ENCODE assay signal across 16 cellular contexts in the genomic region with DNA sequence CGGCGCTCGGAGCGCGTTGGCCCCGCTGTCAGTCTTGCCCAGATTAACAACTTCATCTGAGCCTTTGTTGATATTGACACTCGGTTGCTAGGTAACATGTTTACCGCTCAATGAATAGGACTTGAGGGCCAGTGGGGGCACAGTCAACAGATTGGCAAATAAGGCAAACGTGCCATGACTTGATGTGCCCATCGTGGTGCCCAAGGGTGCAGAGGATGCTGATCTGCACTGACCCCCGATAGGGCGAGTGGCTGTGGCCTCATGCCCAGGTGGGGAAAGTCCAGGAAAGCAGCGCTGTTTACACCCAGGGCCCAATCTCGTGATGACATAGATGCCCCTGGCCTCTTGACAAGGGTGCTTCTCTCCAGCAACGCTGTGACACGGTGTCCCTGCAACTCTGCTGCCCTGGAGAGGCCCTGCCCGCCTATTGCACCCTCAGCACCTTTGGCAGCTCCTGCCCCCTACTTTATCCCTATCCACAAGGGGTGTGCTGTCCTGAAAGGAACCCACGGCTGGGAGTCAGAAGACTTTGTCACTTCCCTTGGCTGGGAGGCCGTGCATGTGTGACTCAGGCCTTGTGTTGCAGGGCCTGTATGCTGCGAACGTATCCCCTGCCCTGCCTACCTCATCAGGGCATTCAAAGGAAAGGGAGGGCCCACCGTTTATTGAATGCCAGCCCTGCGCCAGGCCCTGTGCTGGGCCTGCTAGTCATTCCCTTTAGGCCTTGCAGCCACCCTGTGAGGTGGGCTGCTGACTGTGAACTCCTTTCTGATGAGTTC.
A peak's percentile ranks its signal among the peaks of the same experiment; 100 is the strongest.
DNase-seq lines count a peak whose midpoint lies in the region; ATAC-seq and TF ChIP-seq lines count a peak whose summit lies in the region.
"Had no signal": no experiment of that assay in that cellular context is flagged by ENCODE, and none has a peak within 500 bp of the region (broad histone marks: within the 10 kb centered on the region; RNA-seq: fewer than 3 reads in every experiment).

No MANE protein-coding gene starts in this region.

- no peak overlapping the region for H2BK15ac ChIP-seq in mesendoderm (replicated peaks; ENCODE audit: low read depth)

- H3K27ac ChIP-seq in mesendoderm (ENCODE audit: low read depth, low read length) (no peak overlapping the region), hepatocyte (no peak overlapping the region), esophagus muscularis mucosa (replicated peaks in 1 of 4) (no peak overlapping the region)
- H3K27ac ChIP-seq: lower lobe of right lung, parathyroid adenoma had no signal

- no peaks in the 10 kb centered on the region for H3K36me3 ChIP-seq in mesendoderm (ENCODE audit: control insufficient read depth, insufficient read depth, low read length)
- H3K36me3 ChIP-seq in hepatocyte (replicated peaks; ENCODE audit: insufficient read depth, low read depth), result no peaks in the 10 kb centered on the region
- no peaks in the 10 kb centered on the region for H3K36me3 ChIP-seq in esophagus muscularis mucosa
- H3K36me3 ChIP-seq: lower lobe of right lung had no signal

- TF ChIP-seq CTCF in hepatocyte (IDR thresholded peaks at IDR 0.05; ENCODE audit: poor library complexity), result no peak
- TF ChIP-seq CTCF in esophagus muscularis mucosa (IDR thresholded peaks at IDR 0.05), result no peak

- DNase-seq in DMS153 (lab: John Stamatoyannopoulos, UW) (peak; percentile 74), HT1080 (ENCODE audit: low read depth) (peak; percentile 83), mesendoderm (peak; percentile 66), hepatocyte (ENCODE audit: low spot score) (no peak), esophagus muscularis mucosa (ENCODE audit: extremely low spot score) (no peak)
- DNase-seq: activated naive CD8-positive, alpha-beta T cell treated with anti-CD3 and anti-CD28 coated beads, Interleukin-2, amount 10 ng/mL, durations not matched to agents 7 days and 5 days; CD4-positive, alpha-beta memory T cell; GOT3; lower lobe of right lung; NCI-H2029; SHP77; stimulated activated CD4-positive, alpha-beta T cell treated with anti-CD3 and anti-CD28 coated beads, Interleukin-4, amount 100 ng/mL, for 24 hours had no signal

- H3K18ac ChIP-seq in mesendoderm (ENCODE audit: low read length), result no peak overlapping the region

- H3K4ac ChIP-seq in mesendoderm (ENCODE audit: low read depth, low read length), result no peak overlapping the region

- no peak overlapping the region for H3K4me3 ChIP-seq in mesendoderm (ENCODE audit: low read length)
- H3K4me3 ChIP-seq in hepatocyte, result no peak overlapping the region
- no peak overlapping the region for H3K4me3 ChIP-seq in esophagus muscularis mucosa
- H3K4me3 ChIP-seq: lower lobe of right lung had no signal

- no peak overlapping the region for H4K5ac ChIP-seq in mesendoderm (ENCODE audit: low read length)

- H3K4me1 ChIP-seq in mesendoderm (ENCODE audit: control insufficient read depth, low read depth, low read length) (no peaks in the 10 kb centered on the region), hepatocyte (ENCODE audit: insufficient read depth) (no peaks in the 10 kb centered on the region), esophagus muscularis mucosa (peaks cover 0 to 6% (median 2%) of the 10 kb centered on the region in 4 donors)
- H3K4me1 ChIP-seq: lower lobe of right lung, parathyroid adenoma had no signal

- WGBS in mesendoderm (ENCODE audit: extremely low coverage, insufficient coverage, low lambda C conversion rate), result no CpG with 5 or more reads among the region's 23 CpGs
- 82% methylated on average over 23 of the region's 23 CpGs for WGBS in hepatocyte (ENCODE audit: low lambda C conversion rate, missing lambda C conversion rate)
- 80% methylated on average over 21 of the region's 23 CpGs for WGBS in esophagus muscularis mucosa

- intact Hi-C loops in esophagus muscularis mucosa (cut with DNase I), result no loop called here

- no peak overlapping the region for H3K9ac ChIP-seq in mesendoderm (ENCODE audit: low read length)
- H3K9ac ChIP-seq: parathyroid adenoma had no signal

- H3K79me2 ChIP-seq in mesendoderm (ENCODE audit: control insufficient read depth, insufficient read depth, low read length) (no peaks in the 10 kb centered on the region), hepatocyte (no peaks in the 10 kb centered on the region)
- H3K79me2 ChIP-seq: parathyroid adenoma had no signal

- no peak for TF ChIP-seq POLR2A in esophagus muscularis mucosa (IDR thresholded peaks at IDR 0.05; ENCODE audit: low read depth)

- H4K8ac ChIP-seq in mesendoderm (ENCODE audit: low read depth, low read length), result no peak overlapping the region

- H2AK5ac ChIP-seq in mesendoderm (ENCODE audit: low read length), result no peak overlapping the region

- H3K4me2 ChIP-seq in mesendoderm (ENCODE audit: low read length) (no peak overlapping the region), hepatocyte (no peak overlapping the region)

- H3K79me1 ChIP-seq in mesendoderm (ENCODE audit: low read length), result no peaks in the 10 kb centered on the region

- ATAC-seq in esophagus mucosa, result peak; percentile 48
- ATAC-seq in GM19463 (IDR thresholded peaks at IDR 0.05; ENCODE audit: unreplicated experiment), result no peak
- ATAC-seq in GM18519 (IDR thresholded peaks at IDR 0.05; ENCODE audit: low FRiP score, unreplicated experiment), result no peak
- ATAC-seq: lower lobe of right lung had no signal

- no peaks in the 10 kb centered on the region for H3K27me3 ChIP-seq in mesendoderm (ENCODE audit: insufficient read depth, low read length, poor library complexity)
- no peaks in the 10 kb centered on the region for H3K27me3 ChIP-seq in hepatocyte
- H3K27me3 ChIP-seq in esophagus muscularis mucosa, result peaks cover 0 to 6% (median 0%) of the 10 kb centered on the region in 4 donors

- H3K9me2 ChIP-seq in hepatocyte (replicated peaks; ENCODE audit: insufficient read depth), result no peaks in the 10 kb centered on the region

- H3K9me3 ChIP-seq in hepatocyte (ENCODE audit: low read depth) (no peaks in the 10 kb centered on the region), esophagus muscularis mucosa (no peaks in the 10 kb centered on the region)
- H3K9me3 ChIP-seq: lower lobe of right lung had no signal

- no peak overlapping the region for H2BK5ac ChIP-seq in mesendoderm (ENCODE audit: low read length)

- no peak overlapping the region for H3K56ac ChIP-seq in mesendoderm (ENCODE audit: low read length)

- H2AFZ ChIP-seq in hepatocyte, result no peak overlapping the region
- H2AFZ ChIP-seq: parathyroid adenoma had no signal

- no peak overlapping the region for H3K23ac ChIP-seq in mesendoderm (ENCODE audit: low read length)

- no peaks in the 10 kb centered on the region for H4K20me1 ChIP-seq in hepatocyte (ENCODE audit: insufficient read depth, poor library complexity, severe bottlenecking)

- no peak overlapping the region for H2BK120ac ChIP-seq in mesendoderm (ENCODE audit: low read depth, low read length)

- TF ChIP-seq EP300 in esophagus muscularis mucosa (IDR thresholded peaks at IDR 0.05), result no peak

Comparison
In these comparisons a context has a peak if more than half of its experiments do, and no peak if none do; other contexts are left out.
1. DNase-seq: peak in DMS153 (single experiment), HT1080 (single experiment) and mesendoderm (single experiment); none in hepatocyte (single experiment) and esophagus muscularis mucosa (single experiment).